8 cellular contexts compared by ENCODE assay signal in the genomic region with DNA sequence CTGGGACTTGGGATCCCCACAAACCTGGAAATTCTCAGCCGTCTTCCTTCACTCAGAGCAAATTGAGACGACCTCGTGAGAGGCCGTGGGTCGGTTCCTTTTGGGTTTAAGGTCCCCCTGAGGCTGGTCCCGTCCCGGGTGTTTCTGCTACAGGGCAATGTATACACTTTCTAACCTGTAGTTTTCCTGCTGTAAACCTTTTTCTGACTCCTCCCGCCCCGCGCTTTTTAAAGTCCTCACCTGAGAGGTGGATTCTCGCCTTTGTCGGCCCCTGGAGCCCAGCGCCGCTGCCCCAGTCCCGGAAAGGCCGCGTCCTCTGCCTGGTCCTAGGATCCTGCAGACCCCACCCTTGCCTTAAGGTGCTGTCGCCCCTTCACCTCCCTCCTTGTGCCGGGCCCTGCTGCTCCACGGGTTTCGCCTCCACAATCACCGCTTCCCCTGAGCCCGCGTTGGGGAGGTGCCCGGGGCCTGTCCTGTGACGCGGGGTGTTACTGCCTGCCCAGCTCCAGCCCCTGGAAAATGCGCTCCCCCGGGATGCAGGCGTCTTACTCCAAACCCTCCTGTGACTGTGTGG. TPM values are rescaled to one million over a fixed set of nuclear protein-coding genes. Genes with fewer than 3 reads are reported as not detected.
DNase-seq lines count a peak whose midpoint lies in the region; ATAC-seq and TF ChIP-seq lines count a peak whose summit lies in the region.

No MANE protein-coding gene starts in this region.

- H3K27ac ChIP-seq in WERI-Rb-1: peak overlapping the region; percentile 22; the same call in 1 of the 2 replicates
- peak overlapping the region; percentile 94 to 97 for H3K27ac ChIP-seq in esophagus (ENCODE audit: low read depth in 2 of 2, low read length in 1 of 2)

- peak; percentile 2 for DNase-seq in AG10803 (ENCODE audit: low read depth)
- no peak for DNase-seq in WERI-Rb-1
- DNase-seq in natural killer cell: no peak
- DNase-seq in GDM1 (lab: John Stamatoyannopoulos, UW): no peak
- no peak for DNase-seq in NCI-H446 treated with DMSO at 0.1 percent for 48 hours (lab: John Stamatoyannopoulos, UW)

- H3K4me1 Mint-ChIP-seq in natural killer cell: peaks cover 27 to 32% of the 10 kb centered on the region in 2 donors

- H3K4me3 Mint-ChIP-seq in natural killer cell: peak overlapping the region; percentile 95

- H3K4me3 ChIP-seq in AG10803 (ENCODE audit: low read length) (peak overlapping the region; percentile 80), WERI-Rb-1 (ENCODE audit: low read depth, low read length) (peak overlapping the region; percentile 86), esophagus (ENCODE audit: low read depth in 1 of 2, low read length in 2 of 2) (peak overlapping the region; percentile 79 to 87)

- no peaks in the 10 kb centered on the region for H3K9me3 Mint-ChIP-seq in natural killer cell

- peak overlapping the region; percentile 90 to 92 for H3K27ac Mint-ChIP-seq in natural killer cell

- H3K27me3 ChIP-seq in WERI-Rb-1 (ENCODE audit: insufficient read depth, low read depth, severe bottlenecking) (no peaks in the 10 kb centered on the region), esophagus (ENCODE audit: control insufficient read depth in 1 of 2, insufficient read depth in 2 of 2, low read length in 2 of 2) (no peaks in the 10 kb centered on the region)

- intact Hi-C loops in natural killer cell (cut with micrococcal nuclease): loop anchor here (5.0 kb wide), 1 partner anchor 235 kb away; no protein-coding TSS in a partner anchor

- 0 to 1% methylated on average over 30 of the region's 30 CpGs for WGBS in esophagus, 2 donors

- H3K36me3 ChIP-seq in WERI-Rb-1 (no peaks in the 10 kb centered on the region), esophagus (ENCODE audit: control insufficient read depth in 2 of 2, insufficient read depth in 2 of 2, low read length in 1 of 2) (peaks cover 5% of the 10 kb centered on the region in 2 donors)

- ATAC-seq in GM19043 (IDR thresholded peaks at IDR 0.05; ENCODE audit: low read depth, unreplicated experiment): peak; percentile 30
- ATAC-seq in HG03432 (IDR thresholded peaks at IDR 0.05; ENCODE audit: unreplicated experiment): peak; percentile 30
- peak; percentile 27 to 48 (median 32) for ATAC-seq in natural killer cell

- peaks cover 8% of the 10 kb centered on the region for H3K36me3 Mint-ChIP-seq in natural killer cell

- H3K27me3 Mint-ChIP-seq in natural killer cell (ENCODE audit: low read depth in 2 of 2): no peaks in the 10 kb centered on the region

- TF ChIP-seq CTCF in AG10803 (conservative IDR thresholded peaks at IDR 0.05; ENCODE audit: low read length): no peak
- TF ChIP-seq CTCF in WERI-Rb-1 (IDR thresholded peaks at IDR 0.05; ENCODE audit: low read depth, low read length): no peak
- no peak for TF ChIP-seq CTCF in natural killer cell (IDR thresholded peaks at IDR 0.05)

- H3K4me1 ChIP-seq in esophagus (ENCODE audit: control insufficient read depth in 2 of 2, insufficient read depth in 2 of 2, low read length in 1 of 2): peaks cover 0 to 6% of the 10 kb centered on the region in 2 donors

- H3K9me3 ChIP-seq in WERI-Rb-1 (ENCODE audit: severe bottlenecking) (no peaks in the 10 kb centered on the region), esophagus (ENCODE audit: control insufficient read depth in 2 of 2, insufficient read depth in 1 of 2, low read depth in 1 of 2, low read length in 1 of 2) (no peaks in the 10 kb centered on the region)

RNA-seq across cellular contexts. Expression of gene ZNF761, which starts 0.4 kb away (rescaled TPM):
- polyA plus RNA-seq in esophagus: 1 to 10 TPM; 3.8 to 5.8 TPM
- 1 to 10 TPM; 6.8 to 8.9 (median 8.5) TPM for total RNA-seq in natural killer cell

RNA-seq across cellular contexts. Expression of gene ZNF813, which starts 35.4 kb away (rescaled TPM):
- under 1 TPM; 0.82 to 0.96 TPM for polyA plus RNA-seq in esophagus
- total RNA-seq in natural killer cell: 1 to 10 TPM; 2.5 to 5.0 (median 3.1) TPM

RNA-seq across cellular contexts. Expression of gene ZNF765, which starts 37.2 kb away (rescaled TPM):
- 1 to 10 TPM; 1.6 to 3.2 TPM for polyA plus RNA-seq in esophagus
- 10 to 100 TPM in 2 of 3 donors, 1 to 10 TPM in 1; 8.5 to 16.4 (median 11.8) TPM for total RNA-seq in natural killer cell
